In genomic region chrX:10216208-10216607, GRCh38 we compare ENCODE assay signal across 28 cellular contexts. TPM values are rescaled to one million over a fixed set of nuclear protein-coding genes. Genes with fewer than 3 reads are reported as not detected.
"Had no signal": no experiment of that assay in that cellular context is flagged by ENCODE, and none has a peak within 500 bp of the region (broad histone marks: within the 10 kb centered on the region; RNA-seq: fewer than 3 reads in every experiment).

No MANE protein-coding gene starts in this region.

- H3K4me3 ChIP-seq: adrenal gland, body of pancreas, heart left ventricle had no signal

- H3K9me3 ChIP-seq: adrenal gland, body of pancreas, heart left ventricle had no signal

- H3K4me1 Mint-ChIP-seq: activated CD4-positive, alpha-beta T cell treated with anti-CD3 and anti-CD28 coated beads for 36 hours; activated CD4-positive, alpha-beta T cell treated with anti-CD3 and anti-CD28 coated beads, Interleukin-2, amount 10 ng/mL, durations not matched to agents 24 days and 14 days; activated CD8-positive, alpha-beta memory T cell treated with anti-CD3 and anti-CD28 coated beads, Interleukin-2, amount 10 ng/mL, durations not matched to agents 7 days and 5 days; activated naive CD4-positive, alpha-beta T cell treated with anti-CD3 and anti-CD28 coated beads, Interleukin-2, amount 50 U/mL, for 24 hours; activated naive CD8-positive, alpha-beta T cell treated with anti-CD3 and anti-CD28 coated beads for 36 hours; activated naive CD8-positive, alpha-beta T cell treated with anti-CD3 and anti-CD28 coated beads, Interleukin-2, amount 50 U/mL, for 24 hours had no signal

- H3K27ac ChIP-seq: adrenal gland, body of pancreas, heart left ventricle had no signal

- H3K36me3 Mint-ChIP-seq: activated CD4-positive, alpha-beta memory T cell treated with anti-CD3 and anti-CD28 coated beads for 36 hours; activated CD8-positive, alpha-beta memory T cell treated with anti-CD3 and anti-CD28 coated beads, Interleukin-2, amount 10 ng/mL, durations not matched to agents 7 days and 5 days; activated naive CD4-positive, alpha-beta T cell treated with anti-CD3 and anti-CD28 coated beads, Interleukin-2, amount 50 U/mL, for 24 hours; activated naive CD8-positive, alpha-beta T cell treated with anti-CD3 and anti-CD28 coated beads for 36 hours had no signal

- H3K27me3 ChIP-seq: adrenal gland, body of pancreas, heart left ventricle had no signal

- H3K4me1 ChIP-seq: adrenal gland, body of pancreas, heart left ventricle had no signal

- H3K36me3 ChIP-seq: adrenal gland had no signal

- H3K4me3 Mint-ChIP-seq: activated CD4-positive, alpha-beta memory T cell treated with anti-CD3 and anti-CD28 coated beads for 36 hours; activated CD4-positive, alpha-beta T cell treated with anti-CD3 and anti-CD28 coated beads for 36 hours; activated CD4-positive, alpha-beta T cell treated with anti-CD3 and anti-CD28 coated beads, Interleukin-2, amount 10 ng/mL, durations not matched to agents 24 days and 14 days; activated CD8-positive, alpha-beta memory T cell treated with anti-CD3 and anti-CD28 coated beads, Interleukin-2, amount 10 ng/mL, durations not matched to agents 7 days and 5 days; activated CD8-positive, alpha-beta T cell treated with anti-CD3 and anti-CD28 coated beads, Interleukin-2, amount 10 ng/mL, durations not matched to agents 7 days and 5 days; activated naive CD4-positive, alpha-beta T cell treated with anti-CD3 and anti-CD28 coated beads for 36 hours; activated naive CD4-positive, alpha-beta T cell treated with anti-CD3 and anti-CD28 coated beads, Interleukin-2, amount 50 U/mL, for 24 hours; activated naive CD8-positive, alpha-beta T cell treated with anti-CD3 and anti-CD28 coated beads for 36 hours; activated naive CD8-positive, alpha-beta T cell treated with anti-CD3 and anti-CD28 coated beads, Interleukin-2, amount 50 U/mL, for 24 hours; activated T-helper 1 cell treated with anti-CD3 and anti-CD28 coated beads, Interleukin-12 subunit alpha, Interleukin-12 subunit beta, Interleukin-2, Interleukin-4 antibody, amounts not matched to agents 30 ng/mL and 10 ng/mL and 1 ng/mL, durations not matched to agents 14 hours and 24 hours and 36 hours had no signal

- H3K27ac Mint-ChIP-seq: activated CD4-positive, alpha-beta memory T cell treated with anti-CD3 and anti-CD28 coated beads for 36 hours; activated CD4-positive, alpha-beta T cell treated with anti-CD3 and anti-CD28 coated beads for 36 hours; activated CD4-positive, alpha-beta T cell treated with anti-CD3 and anti-CD28 coated beads, Interleukin-2, amount 10 ng/mL, durations not matched to agents 24 days and 14 days; activated CD8-positive, alpha-beta memory T cell treated with anti-CD3 and anti-CD28 coated beads, Interleukin-2, amount 10 ng/mL, durations not matched to agents 7 days and 5 days; activated CD8-positive, alpha-beta T cell treated with anti-CD3 and anti-CD28 coated beads, Interleukin-2, amount 10 ng/mL, durations not matched to agents 7 days and 5 days; activated naive CD4-positive, alpha-beta T cell treated with anti-CD3 and anti-CD28 coated beads for 36 hours; activated naive CD4-positive, alpha-beta T cell treated with anti-CD3 and anti-CD28 coated beads, Interleukin-2, amount 50 U/mL, for 24 hours; activated naive CD8-positive, alpha-beta T cell treated with anti-CD3 and anti-CD28 coated beads for 36 hours; activated naive CD8-positive, alpha-beta T cell treated with anti-CD3 and anti-CD28 coated beads, Interleukin-2, amount 50 U/mL, for 24 hours; activated T-helper 1 cell treated with anti-CD3 and anti-CD28 coated beads, Interleukin-12 subunit alpha, Interleukin-12 subunit beta, Interleukin-2, Interleukin-4 antibody, amounts not matched to agents 30 ng/mL and 10 ng/mL and 1 ng/mL, durations not matched to agents 14 hours and 24 hours and 36 hours; activated T-helper 2 cell treated with anti-CD3 and anti-CD28 coated beads, Interferon-gamma antibody, Interleukin-2, Interleukin-4, amounts not matched to agents 10 μg/mL and 5 μg/mL and 100 μg/mL, durations not matched to agents 14 hours and 24 hours and 36 hours had no signal

- DNase-seq: activated CD4-positive, alpha-beta memory T cell treated with anti-CD3 and anti-CD28 coated beads for 36 hours; activated CD4-positive, alpha-beta T cell treated with anti-CD3 and anti-CD28 coated beads for 36 hours; activated CD4-positive, alpha-beta T cell treated with anti-CD3 and anti-CD28 coated beads, Interleukin-2, amount 10 ng/mL, durations not matched to agents 24 days and 14 days; activated CD4-positive, CD25-positive, alpha-beta regulatory T cell; activated CD4-positive, CD25-positive, alpha-beta regulatory T cell treated with anti-CD3 and anti-CD28 coated beads, Interleukin-2, amount 50 U/mL, for 72 hours; activated CD8-positive, alpha-beta memory T cell treated with anti-CD3 and anti-CD28 coated beads, Interleukin-2, amount 10 ng/mL, durations not matched to agents 7 days and 5 days; activated CD8-positive, alpha-beta memory T cell treated with anti-CD3 and anti-CD28 coated beads, Interleukin-2, amount 50 U/mL, for 4 hours; activated CD8-positive, alpha-beta T cell treated with anti-CD3 and anti-CD28 coated beads, Interleukin-2, amount 10 ng/mL, durations not matched to agents 7 days and 5 days; activated effector memory CD4-positive, alpha-beta T cell treated with anti-CD3 and anti-CD28 coated beads, Interleukin-2, amount 50 U/mL, for 16 hours; activated naive CD4-positive, alpha-beta T cell treated with anti-CD3 and anti-CD28 coated beads for 36 hours; activated naive CD8-positive, alpha-beta T cell treated with anti-CD3 and anti-CD28 coated beads for 36 hours; activated naive CD8-positive, alpha-beta T cell treated with anti-CD3 and anti-CD28 coated beads, Interleukin-2, amount 50 U/mL, for 24 hours; activated T-cell treated with anti-CD3 and anti-CD28 coated beads, Interleukin-2, amount 50 U/mL, for 1 hour; activated T-cell treated with anti-CD3 and anti-CD28 coated beads, Interleukin-2, amount 50 U/mL, for 48 hours; adrenal gland; amygdala; aorta; body of pancreas; caudate nucleus; effector CD8-positive, alpha-beta T cell; foreskin fibroblast; heart left ventricle; T-helper 2 cell had no signal

- H3K27me3 Mint-ChIP-seq: activated CD4-positive, alpha-beta memory T cell treated with anti-CD3 and anti-CD28 coated beads for 36 hours; activated CD4-positive, alpha-beta T cell treated with anti-CD3 and anti-CD28 coated beads for 36 hours; activated CD4-positive, alpha-beta T cell treated with anti-CD3 and anti-CD28 coated beads, Interleukin-2, amount 10 ng/mL, durations not matched to agents 24 days and 14 days; activated CD8-positive, alpha-beta memory T cell treated with anti-CD3 and anti-CD28 coated beads, Interleukin-2, amount 10 ng/mL, durations not matched to agents 7 days and 5 days; activated naive CD4-positive, alpha-beta T cell treated with anti-CD3 and anti-CD28 coated beads, Interleukin-2, amount 50 U/mL, for 24 hours; activated naive CD8-positive, alpha-beta T cell treated with anti-CD3 and anti-CD28 coated beads for 36 hours; activated naive CD8-positive, alpha-beta T cell treated with anti-CD3 and anti-CD28 coated beads, Interleukin-2, amount 50 U/mL, for 24 hours had no signal

- H3K9me3 Mint-ChIP-seq: activated CD4-positive, alpha-beta memory T cell treated with anti-CD3 and anti-CD28 coated beads for 36 hours; activated CD4-positive, alpha-beta T cell treated with anti-CD3 and anti-CD28 coated beads, Interleukin-2, amount 10 ng/mL, durations not matched to agents 24 days and 14 days; activated naive CD4-positive, alpha-beta T cell treated with anti-CD3 and anti-CD28 coated beads for 36 hours; activated naive CD4-positive, alpha-beta T cell treated with anti-CD3 and anti-CD28 coated beads, Interleukin-2, amount 50 U/mL, for 24 hours; activated naive CD8-positive, alpha-beta T cell treated with anti-CD3 and anti-CD28 coated beads for 36 hours; activated naive CD8-positive, alpha-beta T cell treated with anti-CD3 and anti-CD28 coated beads, Interleukin-2, amount 50 U/mL, for 24 hours; activated T-helper 1 cell treated with anti-CD3 and anti-CD28 coated beads, Interleukin-12 subunit alpha, Interleukin-12 subunit beta, Interleukin-2, Interleukin-4 antibody, amounts not matched to agents 30 ng/mL and 10 ng/mL and 1 ng/mL, durations not matched to agents 14 hours and 24 hours and 36 hours; activated T-helper 2 cell treated with anti-CD3 and anti-CD28 coated beads, Interferon-gamma antibody, Interleukin-2, Interleukin-4, amounts not matched to agents 10 μg/mL and 5 μg/mL and 100 μg/mL, durations not matched to agents 14 hours and 24 hours and 36 hours had no signal

- ATAC-seq: activated CD4-positive, alpha-beta T cell treated with anti-CD3 and anti-CD28 coated beads for 36 hours; activated CD8-positive, alpha-beta memory T cell treated with anti-CD3 and anti-CD28 coated beads, Interleukin-2, amount 10 ng/mL, durations not matched to agents 7 days and 5 days; activated CD8-positive, alpha-beta T cell treated with anti-CD3 and anti-CD28 coated beads, Interleukin-2, amount 10 ng/mL, durations not matched to agents 7 days and 5 days; activated naive CD8-positive, alpha-beta T cell treated with anti-CD3 and anti-CD28 coated beads, Interleukin-2, amount 50 U/mL, for 24 hours; body of pancreas; esophagus mucosa; heart left ventricle had no signal

RNA-seq across cellular contexts. Expression of gene CLCN4, which starts 59.4 kb away (rescaled TPM):
- total RNA-seq: activated CD4-positive, alpha-beta memory T cell treated with anti-CD3 and anti-CD28 coated beads for 36 hours; activated CD4-positive, alpha-beta T cell treated with anti-CD3 and anti-CD28 coated beads for 36 hours; activated CD4-positive, alpha-beta T cell treated with anti-CD3 and anti-CD28 coated beads, Interleukin-2, amount 10 ng/mL, durations not matched to agents 24 days and 14 days; activated CD8-positive, alpha-beta T cell treated with anti-CD3 and anti-CD28 coated beads, Interleukin-2, amount 10 ng/mL, durations not matched to agents 7 days and 5 days; activated naive CD4-positive, alpha-beta T cell treated with anti-CD3 and anti-CD28 coated beads for 36 hours; activated T-helper 1 cell treated with anti-CD3 and anti-CD28 coated beads, Interleukin-12 subunit alpha, Interleukin-12 subunit beta, Interleukin-2, Interleukin-4 antibody, amounts not matched to agents 30 ng/mL and 10 ng/mL and 1 ng/mL, durations not matched to agents 14 hours and 24 hours and 36 hours; T-helper 1 cell treated with Interleukin-12 subunit alpha and Interleukin-12 subunit beta and Interleukin-4 antibody, amounts not matched to agents 30 ng/mL and 1 ng/mL, for 36 hours had no signal
